In the genomic region with DNA sequence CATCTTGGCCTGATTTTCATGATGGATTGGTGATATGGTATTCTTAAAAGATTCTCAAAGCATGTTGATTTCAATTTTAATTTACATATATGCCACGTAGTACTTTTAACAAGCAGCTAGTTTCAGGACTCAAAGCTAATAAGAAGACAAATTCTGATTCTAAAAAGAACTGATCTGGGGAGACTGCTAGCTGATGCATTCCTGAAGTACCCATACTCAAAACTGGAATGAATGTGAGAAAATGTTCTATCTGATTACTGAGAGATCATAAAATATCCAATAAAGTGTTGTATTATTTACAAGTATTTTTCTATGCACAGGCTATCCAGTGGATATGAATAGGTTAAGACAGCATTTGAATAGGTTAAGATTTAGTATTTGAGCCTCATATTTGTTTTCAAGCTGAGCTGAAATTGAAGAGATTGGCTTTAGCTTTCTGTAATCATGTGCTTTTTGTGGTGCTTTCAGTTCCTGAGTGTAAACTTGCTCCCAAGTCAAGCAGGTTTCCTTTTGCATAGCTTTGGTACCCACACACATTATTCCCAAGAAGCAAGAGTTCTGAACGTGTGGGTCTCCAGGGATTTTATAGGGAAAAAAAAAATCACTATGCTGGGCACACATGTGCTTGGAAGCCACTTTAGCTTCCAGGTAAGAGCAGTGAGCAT, we compare ENCODE assay signal across 11 cellular contexts.
DNase-seq lines count a peak whose midpoint lies in the region; ATAC-seq and TF ChIP-seq lines count a peak whose summit lies in the region.
"Had no signal": no experiment of that assay in that cellular context is flagged by ENCODE, and none has a peak within 500 bp of the region (broad histone marks: within the 10 kb centered on the region; RNA-seq: fewer than 3 reads in every experiment).

No MANE protein-coding gene starts in this region.

- H3K4me3 ChIP-seq in heart right ventricle, result peak overlapping the region; percentile 8 to 44 (median 32)
- H3K4me3 ChIP-seq in upper lobe of left lung, result no peak overlapping the region

- TF ChIP-seq POLR2A in upper lobe of left lung (IDR thresholded peaks at IDR 0.05), result no peak

- H3K9me3 Mint-ChIP-seq in activated T-helper 2 cell treated with anti-CD3 and anti-CD28 coated beads, Interferon-gamma antibody, Interleukin-2, Interleukin-4, amounts not matched to agents 10 μg/mL and 5 μg/mL and 100 μg/mL, durations not matched to agents 14 hours and 24 hours and 36 hours, result no peaks in the 10 kb centered on the region
- H3K9me3 Mint-ChIP-seq in mesothelial cell of epicardium, result peaks cover 3% of the 10 kb centered on the region
- H3K9me3 Mint-ChIP-seq: type B pancreatic cell had no signal

- TF ChIP-seq EP300 in upper lobe of left lung (IDR thresholded peaks at IDR 0.05), result no peak

- H3K27me3 ChIP-seq in heart right ventricle (no peaks in the 10 kb centered on the region), upper lobe of left lung (no peaks in the 10 kb centered on the region)

- peaks cover 0 to 64% (median 8%) of the 10 kb centered on the region in 9 donors for H3K36me3 ChIP-seq in heart right ventricle
- H3K36me3 ChIP-seq in upper lobe of left lung, result peaks cover 7 to 72% (median 13%) of the 10 kb centered on the region in 4 donors

- peaks cover 2 to 100% (median 85%) of the 10 kb centered on the region in 9 donors for H3K4me1 ChIP-seq in heart right ventricle
- H3K4me1 ChIP-seq in upper lobe of left lung, result peaks cover 15 to 42% (median 26%) of the 10 kb centered on the region in 4 donors

- whole genome bisulfite sequencing in heart right ventricle, 2 donors, result 43% methylated on average over 2 of the region's 2 CpGs
- 58 to 64% methylated on average over 2 of the region's 2 CpGs for WGBS in upper lobe of left lung, 2 donors

- DNase-seq in heart right ventricle, result no peak
- DNase-seq in Right ventricle myocardium superior, result no peak
- DNase-seq in activated T-helper 2 cell treated with anti-CD3 and anti-CD28 coated beads, Interferon-gamma antibody, Interleukin-2, Interleukin-4, amounts not matched to agents 10 μg/mL and 5 μg/mL and 100 μg/mL, durations not matched to agents 14 hours and 24 hours and 36 hours (ENCODE audit: low spot score), result no peak
- DNase-seq in mesothelial cell of epicardium (ENCODE audit: low spot score in 2 of 2, unreplicated experiment in 2 of 2), result no peak
- no peak for DNase-seq in upper lobe of left lung
- DNase-seq in HT-29 (ENCODE audit: low spot score), result no peak
- no peak for DNase-seq in NCI-H2227 (lab: John Stamatoyannopoulos, UW; ENCODE audit: unreplicated experiment)
- DNase-seq: NCI-H1048, NCI-H774 had no signal

- H3K27me3 Mint-ChIP-seq in activated T-helper 2 cell treated with anti-CD3 and anti-CD28 coated beads, Interferon-gamma antibody, Interleukin-2, Interleukin-4, amounts not matched to agents 10 μg/mL and 5 μg/mL and 100 μg/mL, durations not matched to agents 14 hours and 24 hours and 36 hours (ENCODE audit: low read depth), result no peaks in the 10 kb centered on the region
- H3K27me3 Mint-ChIP-seq in mesothelial cell of epicardium (ENCODE audit: low read depth), result no peaks in the 10 kb centered on the region
- H3K27me3 Mint-ChIP-seq: type B pancreatic cell had no signal

- H3K4me3 Mint-ChIP-seq in activated T-helper 2 cell treated with anti-CD3 and anti-CD28 coated beads, Interferon-gamma antibody, Interleukin-2, Interleukin-4, amounts not matched to agents 10 μg/mL and 5 μg/mL and 100 μg/mL, durations not matched to agents 14 hours and 24 hours and 36 hours (ENCODE audit: low read depth), result no peak overlapping the region
- H3K4me3 Mint-ChIP-seq in mesothelial cell of epicardium, result no peak overlapping the region
- H3K4me3 Mint-ChIP-seq: type B pancreatic cell had no signal

- intact Hi-C loops in heart right ventricle (cut with DNase I), result loop anchor here in 2 of 10 donors (5.0 to 10.0 kb wide), 2 partner anchors 271 to 273 kb away; a partner anchor contains a TSS
- intact Hi-C loops in Right ventricle myocardium superior (cut with DNase I), result no loop called here
- intact Hi-C loops in activated T-helper 2 cell treated with anti-CD3 and anti-CD28 coated beads, Interferon-gamma antibody, Interleukin-2, Interleukin-4, amounts not matched to agents 10 μg/mL and 5 μg/mL and 100 μg/mL, durations not matched to agents 14 hours and 24 hours and 36 hours (cut with micrococcal nuclease), result no loop called here

- H3K4me1 Mint-ChIP-seq in activated T-helper 2 cell treated with anti-CD3 and anti-CD28 coated beads, Interferon-gamma antibody, Interleukin-2, Interleukin-4, amounts not matched to agents 10 μg/mL and 5 μg/mL and 100 μg/mL, durations not matched to agents 14 hours and 24 hours and 36 hours (ENCODE audit: low read depth), result peaks cover 53% of the 10 kb centered on the region
- peaks cover 63% of the 10 kb centered on the region for H3K4me1 Mint-ChIP-seq in mesothelial cell of epicardium

- H3K27ac Mint-ChIP-seq in activated T-helper 2 cell treated with anti-CD3 and anti-CD28 coated beads, Interferon-gamma antibody, Interleukin-2, Interleukin-4, amounts not matched to agents 10 μg/mL and 5 μg/mL and 100 μg/mL, durations not matched to agents 14 hours and 24 hours and 36 hours, result peak overlapping the region; percentile 13
- H3K27ac Mint-ChIP-seq in mesothelial cell of epicardium, result peak overlapping the region; percentile 25
- H3K27ac Mint-ChIP-seq: type B pancreatic cell had no signal

- peaks cover 60% of the 10 kb centered on the region for H3K36me3 Mint-ChIP-seq in activated T-helper 2 cell treated with anti-CD3 and anti-CD28 coated beads, Interferon-gamma antibody, Interleukin-2, Interleukin-4, amounts not matched to agents 10 μg/mL and 5 μg/mL and 100 μg/mL, durations not matched to agents 14 hours and 24 hours and 36 hours (ENCODE audit: low read depth)
- peaks cover 47% of the 10 kb centered on the region for H3K36me3 Mint-ChIP-seq in mesothelial cell of epicardium

- ATAC-seq in heart right ventricle (peak in 2 of 8 donors; percentile 4 to 5), Right ventricle myocardium superior (ENCODE audit: poor library complexity) (no peak), upper lobe of left lung (ENCODE audit: low FRiP score in 2 of 2) (no peak), esophagus mucosa (no peak)

- TF ChIP-seq CTCF in heart right ventricle (IDR thresholded peaks at IDR 0.05) (no peak), mesothelial cell of epicardium (IDR thresholded peaks at IDR 0.05; ENCODE audit: unreplicated experiment) (no peak), upper lobe of left lung (IDR thresholded peaks at IDR 0.05) (no peak)

- H3K27ac ChIP-seq in heart right ventricle (peak overlapping the region in 9 of 10 donors; percentile 12 to 86 (median 76)), upper lobe of left lung (peak overlapping the region in 3 of 4 donors; percentile 57 to 64 (median 58))

- H3K9me3 ChIP-seq in heart right ventricle (no peaks in the 10 kb centered on the region), upper lobe of left lung (no peaks in the 10 kb centered on the region)

Comparison
In these comparisons a context has a peak if more than half of its experiments do, and no peak if none do; other contexts are left out.
1. H3K4me3 ChIP-seq: peak in heart right ventricle (10 of 10); none in upper lobe of left lung (0 of 4).